Comparison of ENCODE assay signal across 29 cellular contexts in the genomic region with DNA sequence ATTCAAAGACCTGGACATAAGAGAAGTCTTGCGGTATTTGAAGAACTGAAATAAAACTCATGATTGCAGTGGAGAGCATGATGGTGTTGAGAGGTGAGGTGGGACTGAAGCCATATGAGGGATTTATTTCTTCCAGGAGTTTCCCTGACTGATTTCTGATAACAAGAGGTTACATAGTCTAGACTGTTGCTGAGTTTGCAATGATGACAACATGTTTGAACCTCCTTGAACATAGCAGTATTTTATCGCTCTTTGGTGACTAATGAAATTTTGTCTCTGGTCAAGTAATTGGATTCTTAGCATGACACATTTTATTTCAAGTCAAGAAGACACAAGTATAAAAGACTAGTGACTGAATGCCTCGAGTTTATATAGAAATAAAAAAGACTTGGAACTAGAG.
"Had no signal": no experiment of that assay in that cellular context is flagged by ENCODE, and none has a peak within 500 bp of the region (broad histone marks: within the 10 kb centered on the region; RNA-seq: fewer than 3 reads in every experiment).

No MANE protein-coding gene starts in this region.

- H3K27ac ChIP-seq: VCaP had no signal

- DNase-seq: activated CD4-positive, alpha-beta memory T cell treated with anti-CD3 and anti-CD28 coated beads, Interleukin-2, amount 10 ng/mL, durations not matched to agents 7 days and 5 days; activated CD4-positive, alpha-beta T cell treated with anti-CD3 and anti-CD28 coated beads for 1 hour; activated CD4-positive, alpha-beta T cell treated with anti-CD3 and anti-CD28 coated beads for 36 hours; activated CD4-positive, alpha-beta T cell treated with anti-CD3 and anti-CD28 coated beads for 48 hours; activated CD4-positive, alpha-beta T cell treated with anti-CD3 and anti-CD28 coated beads, Interleukin-2, amount 10 ng/mL, durations not matched to agents 7 days and 5 days; activated CD4-positive, alpha-beta T cell treated with anti-CD3 and anti-CD28 coated beads, Interleukin-2, amount 50 U/mL, for 48 hours; activated CD4-positive, CD25-positive, alpha-beta regulatory T cell; activated CD8-positive, alpha-beta memory T cell treated with anti-CD3 and anti-CD28 coated beads for 24 hours; activated CD8-positive, alpha-beta memory T cell treated with anti-CD3 and anti-CD28 coated beads, Interleukin-2, amount 10 ng/mL, durations not matched to agents 7 days and 5 days; activated CD8-positive, alpha-beta memory T cell treated with anti-CD3 and anti-CD28 coated beads, Interleukin-2, amount 50 U/mL, for 48 hours; activated CD8-positive, alpha-beta T cell treated with anti-CD3 and anti-CD28 coated beads, Interleukin-2, amount 10 ng/mL, durations not matched to agents 7 days and 5 days; activated effector memory CD4-positive, alpha-beta T cell treated with Interleukin-2 at 50 U/mL for 16 hours; activated gamma-delta T cell; activated naive CD4-positive, alpha-beta T cell treated with anti-CD3 and anti-CD28 coated beads, Interleukin-2, amount 10 ng/mL, durations not matched to agents 7 days and 5 days; activated naive CD4-positive, alpha-beta T cell treated with Interleukin-2 at 50 U/mL for 16 hours; activated naive CD8-positive, alpha-beta T cell treated with anti-CD3 and anti-CD28 coated beads, Interleukin-2, amount 10 ng/mL, durations not matched to agents 7 days and 5 days; activated naive CD8-positive, alpha-beta T cell treated with anti-CD3 and anti-CD28 coated beads, Interleukin-2, amount 50 U/mL, for 24 hours; activated T-cell treated with anti-CD3 and anti-CD28 coated beads, Interleukin-2, amount 50 U/mL, for 24 hours; activated T-cell treated with anti-CD3 and anti-CD28 coated beads, Interleukin-2, amount 50 U/mL, for 48 hours; amniotic stem cell; aorta; central memory CD4-positive, alpha-beta T cell; T-helper 1 cell; T-helper 2 cell; T-helper 9 cell had no signal

- ATAC-seq: activated CD4-positive, alpha-beta T cell treated with anti-CD3 and anti-CD28 coated beads for 36 hours; activated CD4-positive, CD25-positive, alpha-beta regulatory T cell treated with anti-CD3 and anti-CD28 coated beads, Interleukin-2, amount 50 U/mL, for 24 hours; activated CD8-positive, alpha-beta memory T cell treated with anti-CD3 and anti-CD28 coated beads, Interleukin-2, amount 10 ng/mL, durations not matched to agents 7 days and 5 days; activated CD8-positive, alpha-beta T cell treated with anti-CD3 and anti-CD28 coated beads, Interleukin-2, amount 10 ng/mL, durations not matched to agents 7 days and 5 days; activated naive CD8-positive, alpha-beta T cell treated with anti-CD3 and anti-CD28 coated beads, Interleukin-2, amount 50 U/mL, for 24 hours had no signal

- FAIRE-seq: colon, TTC549 had no signal
